ENCODE assay signal across 8 cellular contexts in the genomic region with DNA sequence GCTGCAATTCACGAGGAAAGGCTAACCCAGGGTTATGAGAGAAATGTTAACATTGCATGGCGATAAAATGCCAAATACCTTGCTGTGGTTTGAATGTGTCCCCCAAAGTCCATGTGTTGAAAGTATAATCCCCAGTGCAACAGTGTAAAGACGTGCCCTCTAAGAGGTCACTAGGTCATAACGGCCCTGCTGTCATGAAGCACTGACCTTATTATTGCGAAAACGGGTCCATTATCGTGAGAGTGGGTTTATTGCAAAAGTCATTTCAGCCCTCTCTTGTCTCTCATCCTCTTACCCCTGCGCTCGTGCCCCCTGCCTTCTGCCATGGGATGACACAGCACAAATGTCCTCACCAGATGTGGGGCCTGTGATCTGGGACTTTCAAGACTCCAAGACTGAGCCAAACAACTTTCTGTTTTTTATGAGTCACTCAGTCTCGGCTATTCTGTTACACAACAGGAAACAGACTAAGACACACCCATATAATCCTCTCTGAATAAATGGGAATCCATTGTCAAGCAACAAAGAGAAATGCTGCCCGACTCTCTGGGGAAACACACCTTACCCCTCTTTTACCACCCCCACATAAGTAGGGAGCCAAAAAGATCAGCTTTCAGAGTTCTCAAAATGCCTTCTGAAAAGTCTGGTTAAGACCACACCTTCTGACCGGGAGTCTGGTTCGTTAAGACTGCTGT.
A peak's percentile ranks its signal among the peaks of the same experiment; 100 is the strongest.
DNase-seq lines count a peak whose midpoint lies in the region; ATAC-seq and TF ChIP-seq lines count a peak whose summit lies in the region.

No MANE protein-coding gene starts in this region.

- peak overlapping the region; percentile 96 for H3K27ac Mint-ChIP-seq in activated naive CD4-positive, alpha-beta T cell treated with anti-CD3 and anti-CD28 coated beads for 36 hours
- H3K27ac Mint-ChIP-seq in WTC11 = no peak overlapping the region

- CTCF ChIA-PET in activated naive CD4-positive, alpha-beta T cell treated with anti-CD3 and anti-CD28 coated beads for 36 hours (lab: Charles Lee) = interaction anchor here (0.9 to 1.9 kb wide), 5 partner anchors 35 to 477 kb away, joined by 3 to 8 read pairs (median 4); no protein-coding TSS in a partner anchor
- CTCF ChIA-PET in WTC11 (lab: Charles Lee) = no interaction called here

- WGBS in heart right ventricle, 2 donors = 61 to 65% methylated on average over 13 of the region's 13 CpGs

- no peak overlapping the region for H3K4me3 ChIP-seq in HAP-1
- H3K4me3 ChIP-seq in heart right ventricle = no peak overlapping the region

- H3K27me3 ChIP-seq in HAP-1 (ENCODE audit: low read depth) (no peaks in the 10 kb centered on the region), heart right ventricle (no peaks in the 10 kb centered on the region)

- H3K4me3 Mint-ChIP-seq in activated naive CD4-positive, alpha-beta T cell treated with anti-CD3 and anti-CD28 coated beads for 36 hours = peak overlapping the region; percentile 85
- no peak overlapping the region for H3K4me3 Mint-ChIP-seq in WTC11

- intact Hi-C loops in activated naive CD4-positive, alpha-beta T cell treated with anti-CD3 and anti-CD28 coated beads for 36 hours (cut with micrococcal nuclease) = loop anchor here (1.0 to 10.0 kb wide), 11 partner anchors 8 to 1549 kb away; a partner anchor contains a TSS
- intact Hi-C loops in heart right ventricle (cut with DNase I) = loop anchor here in 3 of 10 donors (10.0 kb wide), 3 partner anchors 93 to 467 kb away; a partner anchor contains a TSS

- DNase-seq in HAP-1 (ENCODE audit: low spot score in 2 of 2) = peak; percentile 45 to 78
- DNase-seq in RKO (ENCODE audit: low spot score) = peak; percentile 57
- DNase-seq in activated naive CD4-positive, alpha-beta T cell treated with anti-CD3 and anti-CD28 coated beads for 36 hours = peak; percentile 86
- peak; percentile 35 to 40 for DNase-seq in heart right ventricle
- peak; percentile 41 to 44 for DNase-seq in stimulated activated CD4-positive, alpha-beta T cell treated with anti-CD3 and anti-CD28 coated beads, Interleukin-15, amount 100 ng/mL, for 48 hours (ENCODE audit: low read depth in 2 of 2)
- DNase-seq in DMS 273 treated with DMSO at 0.1 percent for 48 hours (lab: John Stamatoyannopoulos, UW) = no peak
- DNase-seq in GM10266 (ENCODE audit: extremely low spot score) = no peak
- no peak for DNase-seq in WTC11 (ENCODE audit: low spot score)

- H3K36me3 ChIP-seq in HAP-1 (replicated peaks) (no peaks in the 10 kb centered on the region), heart right ventricle (no peaks in the 10 kb centered on the region)

- no peaks in the 10 kb centered on the region for H3K27me3 Mint-ChIP-seq in activated naive CD4-positive, alpha-beta T cell treated with anti-CD3 and anti-CD28 coated beads for 36 hours (ENCODE audit: low read depth)
- H3K27me3 Mint-ChIP-seq in WTC11 (ENCODE audit: low read depth) = no peaks in the 10 kb centered on the region; the same call in 1 of the 2 replicates

- H3K9me3 ChIP-seq in HAP-1 (peaks cover 3% of the 10 kb centered on the region; the same call in 1 of the 2 replicates), heart right ventricle (peaks cover 0 to 7% (median 0%) of the 10 kb centered on the region in 11 donors)

- TF ChIP-seq CTCF in heart right ventricle (IDR thresholded peaks at IDR 0.05) (no peak), GM10266 (IDR thresholded peaks at IDR 0.05; ENCODE audit: control insufficient read depth, insufficient read depth, low read depth, missing control alignments) (no peak), WTC11 (IDR thresholded peaks at IDR 0.05) (no peak)

- in situ Hi-C loops in HAP-1 (cut with MboI; ENCODE audit: low sequenced_read_pairs) = no loop called here

- H3K4me1 ChIP-seq in HAP-1 = peaks cover 13% of the 10 kb centered on the region
- peaks cover 3 to 50% (median 14%) of the 10 kb centered on the region in 9 donors for H3K4me1 ChIP-seq in heart right ventricle

- H3K4me1 Mint-ChIP-seq in activated naive CD4-positive, alpha-beta T cell treated with anti-CD3 and anti-CD28 coated beads for 36 hours (ENCODE audit: low read depth) = peaks cover 66% of the 10 kb centered on the region
- H3K4me1 Mint-ChIP-seq in WTC11 = peaks cover 22% of the 10 kb centered on the region

- H3K27ac ChIP-seq in heart right ventricle = peak overlapping the region; percentile 55 to 91 (median 78)

- peaks cover 5% of the 10 kb centered on the region for H3K9me3 Mint-ChIP-seq in activated naive CD4-positive, alpha-beta T cell treated with anti-CD3 and anti-CD28 coated beads for 36 hours
- peaks cover 12% of the 10 kb centered on the region for H3K9me3 Mint-ChIP-seq in WTC11

- ATAC-seq in heart right ventricle (peak; percentile 87 to 95 (median 92)), WTC11 (no peak)

- peaks cover 28% of the 10 kb centered on the region for H3K36me3 Mint-ChIP-seq in activated naive CD4-positive, alpha-beta T cell treated with anti-CD3 and anti-CD28 coated beads for 36 hours (ENCODE audit: low read depth)
- no peaks in the 10 kb centered on the region for H3K36me3 Mint-ChIP-seq in WTC11

- POLR2A ChIA-PET in WTC11 (lab: Charles Lee) = no interaction called here

TF ChIP-seq in WTC11, 78 proteins besides CTCF, POLR2A, EP300 and RAD21:
- no peak for TF ChIP-seq ETV6 (CRISPR knock-in tag; IDR thresholded peaks at IDR 0.05)

Comparison
In these comparisons a context has a peak if more than half of its experiments do, and no peak if none do; other contexts are left out.
1. DNase-seq: peak in HAP-1 (2 of 2), RKO (single experiment), activated naive CD4-positive, alpha-beta T cell treated with anti-CD3 and anti-CD28 coated beads for 36 hours (single experiment), heart right ventricle (2 of 2) and stimulated activated CD4-positive, alpha-beta T cell treated with anti-CD3 and anti-CD28 coated beads, Interleukin-15, amount 100 ng/mL, for 48 hours (2 of 2); none in DMS 273 treated with DMSO at 0.1 percent for 48 hours (single experiment), GM10266 (single experiment) and WTC11 (single experiment).